ENCODE assay signal across 25 cellular contexts in genomic region chr7:13998866-13999265, GRCh38. TPM values are rescaled to one million over a fixed set of nuclear protein-coding genes. Genes with fewer than 3 reads are reported as not detected.
"Had no signal": no experiment of that assay in that cellular context is flagged by ENCODE, and none has a peak within 500 bp of the region (broad histone marks: within the 10 kb centered on the region; RNA-seq: fewer than 3 reads in every experiment).

No MANE protein-coding gene starts in this region.

- H3K4me3 Mint-ChIP-seq: activated CD4-positive, alpha-beta memory T cell treated with anti-CD3 and anti-CD28 coated beads for 36 hours; activated CD4-positive, alpha-beta T cell treated with anti-CD3 and anti-CD28 coated beads, Interleukin-2, amount 10 ng/mL, durations not matched to agents 7 days and 5 days; activated naive CD4-positive, alpha-beta T cell treated with anti-CD3 and anti-CD28 coated beads for 36 hours; activated naive CD8-positive, alpha-beta T cell; activated T-helper 17 cell treated with anti-CD3 and anti-CD28 coated beads, Interleukin-2, amount 50 U/mL, for 72 hours; T-helper 1 cell treated with Interleukin-12 subunit alpha and Interleukin-12 subunit beta and Interleukin-4 antibody, amounts not matched to agents 30 μg/mL and 1 μg/mL, for 36 hours had no signal

- H3K4me1 Mint-ChIP-seq: activated CD4-positive, alpha-beta T cell treated with anti-CD3 and anti-CD28 coated beads, Interleukin-2, amount 10 ng/mL, durations not matched to agents 7 days and 5 days; activated T-helper 17 cell treated with anti-CD3 and anti-CD28 coated beads, Interleukin-2, amount 50 U/mL, for 72 hours had no signal

- H3K27ac ChIP-seq: SJSA1 had no signal

- H3K9me3 ChIP-seq: MG63, SJSA1 had no signal

- H3K27me3 Mint-ChIP-seq: activated CD4-positive, alpha-beta memory T cell treated with anti-CD3 and anti-CD28 coated beads for 36 hours; activated CD4-positive, alpha-beta T cell treated with anti-CD3 and anti-CD28 coated beads, Interleukin-2, amount 10 ng/mL, durations not matched to agents 7 days and 5 days; activated T-helper 17 cell treated with anti-CD3 and anti-CD28 coated beads, Interleukin-2, amount 50 U/mL, for 72 hours had no signal

- H3K36me3 Mint-ChIP-seq: activated CD4-positive, alpha-beta memory T cell treated with anti-CD3 and anti-CD28 coated beads for 36 hours; activated naive CD8-positive, alpha-beta T cell had no signal

- H3K36me3 ChIP-seq: MG63, SJSA1 had no signal

- DNase-seq: activated CD4-positive, alpha-beta memory T cell treated with anti-CD3 and anti-CD28 coated beads for 36 hours; activated CD4-positive, alpha-beta T cell treated with anti-CD3 and anti-CD28 coated beads for 1 hour; activated CD4-positive, alpha-beta T cell treated with anti-CD3 and anti-CD28 coated beads, Interleukin-2, amount 10 ng/mL, durations not matched to agents 7 days and 5 days; activated CD8-positive, alpha-beta memory T cell treated with anti-CD3 and anti-CD28 coated beads for 24 hours; activated gamma-delta T cell; activated naive CD4-positive, alpha-beta T cell treated with anti-CD3 and anti-CD28 coated beads for 36 hours; activated T-cell treated with anti-CD3 and anti-CD28 coated beads for 4 hours; activated T-cell treated with anti-CD3 and anti-CD28 coated beads, Interleukin-2, amount 50 U/mL, for 48 hours; MG63; NCI-H1092 treated with DMSO at 0.1 percent for 48 hours; NCI-H1417 treated with DMSO at 0.1 percent for 48 hours; NCI-H1694; NCI-H2029; NCI-H345; NCI-H510A; NCI-H526 treated with DMSO at 0.1 percent for 48 hours; NCI-H82; OCI-M1; RPMI8226 had no signal

- H3K9me3 Mint-ChIP-seq: activated CD4-positive, alpha-beta memory T cell treated with anti-CD3 and anti-CD28 coated beads for 36 hours; activated T-helper 17 cell treated with anti-CD3 and anti-CD28 coated beads, Interleukin-2, amount 50 U/mL, for 72 hours had no signal

- ATAC-seq: activated T-helper 17 cell treated with anti-CD3 and anti-CD28 coated beads, Interleukin-2, amount 50 U/mL, for 72 hours; Panc1; Right ventricle myocardium inferior had no signal

- H3K27me3 ChIP-seq: MG63, SJSA1 had no signal

- H3K27ac Mint-ChIP-seq: activated CD4-positive, alpha-beta memory T cell treated with anti-CD3 and anti-CD28 coated beads for 36 hours; activated CD4-positive, alpha-beta T cell treated with anti-CD3 and anti-CD28 coated beads, Interleukin-2, amount 10 ng/mL, durations not matched to agents 7 days and 5 days; activated naive CD4-positive, alpha-beta T cell treated with anti-CD3 and anti-CD28 coated beads for 36 hours; activated naive CD8-positive, alpha-beta T cell; activated T-helper 17 cell treated with anti-CD3 and anti-CD28 coated beads, Interleukin-2, amount 50 U/mL, for 72 hours; T-helper 1 cell treated with Interleukin-12 subunit alpha and Interleukin-12 subunit beta and Interleukin-4 antibody, amounts not matched to agents 30 μg/mL and 1 μg/mL, for 36 hours had no signal

- H3K4me1 ChIP-seq: SJSA1 had no signal

- H3K4me3 ChIP-seq: MG63, SJSA1 had no signal

RNA-seq across cellular contexts. Expression of gene ETV1, which starts 9.4 kb away (rescaled TPM):
- total RNA-seq: activated naive CD4-positive, alpha-beta T cell treated with anti-CD3 and anti-CD28 coated beads for 36 hours had no signal
